ENCODE assay signal across 22 cellular contexts in the genomic region with DNA sequence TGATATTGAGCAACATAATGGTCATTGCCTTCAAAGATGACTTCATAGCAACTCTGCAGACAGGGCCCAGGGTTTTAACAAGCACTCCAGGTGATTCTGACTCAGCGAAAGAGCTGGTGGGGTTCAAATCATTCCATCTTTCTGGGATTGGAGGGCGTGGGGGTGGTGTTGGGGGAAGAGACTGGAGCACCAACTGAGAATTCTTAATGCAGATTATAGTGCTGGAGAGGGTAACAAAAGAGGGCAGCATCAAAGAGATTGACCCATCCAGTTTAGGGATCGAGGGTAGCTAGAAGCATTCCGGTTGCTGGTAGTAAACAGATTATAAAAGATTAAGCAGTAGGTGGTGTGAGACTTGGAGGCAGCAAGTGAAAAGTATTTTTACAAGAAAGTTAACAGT. TPM values are rescaled to one million over a fixed set of nuclear protein-coding genes. Genes with fewer than 3 reads are reported as not detected.
A peak's percentile ranks its signal among the peaks of the same experiment; 100 is the strongest.
DNase-seq lines count a peak whose midpoint lies in the region; ATAC-seq and TF ChIP-seq lines count a peak whose summit lies in the region.
"Had no signal": no experiment of that assay in that cellular context is flagged by ENCODE, and none has a peak within 500 bp of the region (broad histone marks: within the 10 kb centered on the region; RNA-seq: fewer than 3 reads in every experiment).

No MANE protein-coding gene starts in this region.

- peak; percentile 22 for DNase-seq in mammary epithelial cell
- no peak for DNase-seq in breast epithelium (ENCODE audit: low spot score in 2 of 2)
- peak; percentile 71 for DNase-seq in islet precursor cell
- no peak for DNase-seq in transverse colon
- DNase-seq in left ventricle myocardium superior: no peak
- DNase-seq in KBM-7: no peak
- DNase-seq: CD4-positive, alpha-beta memory T cell; DMS153; IMR-90; NCI-H1105 treated with DMSO at 0.1 percent for 48 hours; NCI-H1694; NCI-H2081; NCI-H2171; NCI-H345; NCI-H524; NCI-H774; OCI-M1 had no signal

- dilution Hi-C loops in mammary epithelial cell (cut with HindIII; ENCODE audit: low sequenced_read_pairs): no loop called here

- ATAC-seq in GM19035 (IDR thresholded peaks at IDR 0.05; ENCODE audit: unreplicated experiment) (no peak), left ventricle myocardium superior (no peak)

- WGBS in mammary epithelial cell (ENCODE audit: low coverage, missing lambda C conversion rate): 93% methylated on average over 4 of the region's 4 CpGs
- WGBS in ectodermal cell, 2 experiments: 31 to 33% methylated on average over 4 of the region's 4 CpGs
- 51 to 56% methylated on average over 3 to 4 of the region's 4 CpGs for WGBS in transverse colon (ENCODE audit: low coverage in 1 of 2), 2 donors

- TF ChIP-seq CTCF in mammary epithelial cell (conservative IDR thresholded peaks at IDR 0.05 in 1 of 2, IDR thresholded peaks at IDR 0.05 in 1 of 2; ENCODE audit: extremely low read depth in 1 of 2, insufficient read depth in 1 of 2, low read depth in 1 of 2, low read length in 2 of 2) (no peak), breast epithelium (IDR thresholded peaks at IDR 0.05) (no peak), transverse colon (IDR thresholded peaks at IDR 0.05) (no peak)

- H3K36me3 ChIP-seq in mammary epithelial cell (ENCODE audit: insufficient read depth, low read length) (no peaks in the 10 kb centered on the region), breast epithelium (no peaks in the 10 kb centered on the region), ectodermal cell (ENCODE audit: control insufficient read depth, insufficient read depth, low read length) (no peaks in the 10 kb centered on the region), transverse colon (peaks cover 0 to 4% (median 1%) of the 10 kb centered on the region in 4 donors)
- H3K36me3 ChIP-seq: SJSA1 had no signal

- H4K20me1 ChIP-seq in mammary epithelial cell (ENCODE audit: insufficient read depth, low read length): no peaks in the 10 kb centered on the region

- CTCF ChIA-PET in mammary epithelial cell (lab: Charles Lee; ENCODE audit: low non-redundant PET): no interaction called here

- no peak for TF ChIP-seq EP300 in transverse colon (IDR thresholded peaks at IDR 0.05; ENCODE audit: low read depth)

- H3K9me3 ChIP-seq in mammary epithelial cell (replicated peaks; ENCODE audit: insufficient read depth, low read length): no peaks in the 10 kb centered on the region
- H3K9me3 ChIP-seq in breast epithelium: no peaks in the 10 kb centered on the region
- no peaks in the 10 kb centered on the region for H3K9me3 ChIP-seq in ectodermal cell (ENCODE audit: control insufficient read depth, low read length)
- no peaks in the 10 kb centered on the region for H3K9me3 ChIP-seq in transverse colon
- H3K9me3 ChIP-seq: SJSA1 had no signal

- in situ Hi-C loops in mammary epithelial cell (cut with MboI; ENCODE audit: low sequenced_read_pairs in 2 of 2) (loop anchor here (5.0 kb wide), 1 partner anchor 424 kb away; no protein-coding TSS in a partner anchor), transverse colon (cut with MboI; ENCODE audit: low pct_ligation_motif_present in 1 of 4, low pct_unique_long_range_greater_than_20kb in 1 of 4, low sequenced_read_pairs in 3 of 4) (loop anchor here (5.0 to 25.0 kb wide), 4 partner anchors 411 to 661 kb away; no protein-coding TSS in a partner anchor), KBM-7 (cut with MboI; ENCODE audit: low pct_unique_long_range_greater_than_20kb, low sequenced_read_pairs) (loop anchor here (25.0 kb wide), 1 partner anchor 414 kb away; no protein-coding TSS in a partner anchor)

- peaks cover 4% of the 10 kb centered on the region for H3K4me1 ChIP-seq in mammary epithelial cell (ENCODE audit: insufficient read depth, low read length)
- no peaks in the 10 kb centered on the region for H3K4me1 ChIP-seq in breast epithelium
- H3K4me1 ChIP-seq in ectodermal cell (ENCODE audit: control insufficient read depth, insufficient read depth, low read length): peaks cover 12% of the 10 kb centered on the region
- no peaks in the 10 kb centered on the region for H3K4me1 ChIP-seq in transverse colon
- H3K4me1 ChIP-seq: SJSA1 had no signal

- H3K79me2 ChIP-seq in mammary epithelial cell (ENCODE audit: insufficient read depth, low read length): no peaks in the 10 kb centered on the region

- no peak for TF ChIP-seq POLR2A in breast epithelium (IDR thresholded peaks at IDR 0.05)
- TF ChIP-seq POLR2A in transverse colon (IDR thresholded peaks at IDR 0.05): no peak

- no peak overlapping the region for H3K4me2 ChIP-seq in mammary epithelial cell (ENCODE audit: insufficient read depth, low read depth, low read length)

- no peak overlapping the region for H3K4me3 ChIP-seq in mammary epithelial cell (replicated peaks in 1 of 3; ENCODE audit: insufficient read depth in 1 of 3, low read depth in 2 of 3, low read length in 3 of 3)
- no peak overlapping the region for H3K4me3 ChIP-seq in breast epithelium
- H3K4me3 ChIP-seq in ectodermal cell (ENCODE audit: insufficient read depth, low read depth, low read length): no peak overlapping the region
- no peak overlapping the region for H3K4me3 ChIP-seq in transverse colon
- H3K4me3 ChIP-seq: BLaER1 treated with 17β-estradiol and CSF1 and Interleukin-3, amounts not matched to agents 10 nM and 100 nM; SJSA1 had no signal

- no peak overlapping the region for H3K9ac ChIP-seq in mammary epithelial cell (ENCODE audit: insufficient read depth, low read length)
- H3K9ac ChIP-seq: BLaER1 treated with 17β-estradiol and CSF1 and Interleukin-3, amounts not matched to agents 10 nM and 100 nM had no signal

- BruUV-seq in mammary epithelial cell (replicated peaks; lab: Mats Ljungman, UMichigan): no TSS peak

- H3K27me3 ChIP-seq in mammary epithelial cell (ENCODE audit: insufficient read depth, low read length) (no peaks in the 10 kb centered on the region), breast epithelium (no peaks in the 10 kb centered on the region), ectodermal cell (ENCODE audit: control insufficient read depth, insufficient read depth, low read length, poor library complexity, severe bottlenecking) (no peaks in the 10 kb centered on the region), transverse colon (no peaks in the 10 kb centered on the region)
- H3K27me3 ChIP-seq: BLaER1 treated with 17β-estradiol and CSF1 and Interleukin-3, amounts not matched to agents 10 nM and 100 nM; SJSA1 had no signal

- intact Hi-C loops in mammary epithelial cell (cut with micrococcal nuclease) (no loop called here), breast epithelium (cut with DNase I; ENCODE audit: low total_unique reads) (no loop called here), transverse colon (cut with DNase I; ENCODE audit: low total_unique reads) (loop anchor here (5.0 kb wide), 1 partner anchor 424 kb away; no protein-coding TSS in a partner anchor), left ventricle myocardium superior (cut with micrococcal nuclease) (loop anchor here (5.0 kb wide), 1 partner anchor 424 kb away; no protein-coding TSS in a partner anchor)

- H3K27ac ChIP-seq in mammary epithelial cell (ENCODE audit: insufficient read depth, low read depth, low read length) (no peak overlapping the region), breast epithelium (no peak overlapping the region), ectodermal cell (ENCODE audit: insufficient read depth, low read depth, low read length, poor library complexity, severe bottlenecking) (peak overlapping the region; percentile 44), transverse colon (no peak overlapping the region)
- H3K27ac ChIP-seq: 22Rv1; BLaER1 treated with 17β-estradiol and CSF1 and Interleukin-3, amounts not matched to agents 10 nM and 100 nM; SJSA1 had no signal

- H2AFZ ChIP-seq in mammary epithelial cell (ENCODE audit: low read depth, low read length): no peak overlapping the region

RNA-seq across cellular contexts. Expression of gene PFDN4, which starts 15.9 kb away (rescaled TPM):
- total RNA-seq in mammary epithelial cell (10 to 100 TPM; 28.9 to 45.3 TPM), breast epithelium (10 to 100 TPM; 41.0 to 57.7 (median 52.1) TPM), transverse colon (10 to 100 TPM in 3 of 4 donors, 1 to 10 TPM in 1; 4.6 to 73.5 (median 28.5) TPM), left ventricle myocardium superior (22.2 TPM)
- polyA plus RNA-seq in mammary epithelial cell: 28.4 TPM
- 0.41 TPM for polyA minus RNA-seq in mammary epithelial cell
- 128 TPM for polyA plus RNA-seq in ectodermal cell (2013, experiment 1 of 4)
- polyA plus RNA-seq in ectodermal cell (2013, experiment 2 of 4): 115 TPM
- 176 TPM for polyA plus RNA-seq in ectodermal cell (2013, experiment 3 of 4)
- polyA plus RNA-seq in ectodermal cell (2013, experiment 4 of 4): 169 TPM

RNA-seq across cellular contexts. Expression of gene CYP24A1, which starts 50.0 kb away (rescaled TPM):
- total RNA-seq in mammary epithelial cell (1 to 10 TPM; 1.3 to 6.2 TPM), breast epithelium (1 to 10 TPM in 2 of 3 donors, not detected in 1; 2.0 to 6.4 TPM), transverse colon (not detected), left ventricle myocardium superior (not detected)
- 4.7 TPM for polyA plus RNA-seq in mammary epithelial cell
- 8.2 TPM for polyA minus RNA-seq in mammary epithelial cell
- not detected for polyA plus RNA-seq in ectodermal cell (2013, experiment 1 of 4)
- not detected for polyA plus RNA-seq in ectodermal cell (2013, experiment 2 of 4)
- 0.11 TPM for polyA plus RNA-seq in ectodermal cell (2013, experiment 3 of 4)
- polyA plus RNA-seq in ectodermal cell (2013, experiment 4 of 4): not detected
- total RNA-seq: IMR-90, SJSA1 had no signal
- polyA plus RNA-seq: IMR-90 had no signal

Comparison
In these comparisons a context has a peak if more than half of its experiments do, and no peak if none do; other contexts are left out.
1. DNase-seq: peak in mammary epithelial cell (single experiment) and islet precursor cell (single experiment); none in breast epithelium (0 of 2), transverse colon (single experiment), left ventricle myocardium superior (single experiment) and KBM-7 (single experiment).
2. intact Hi-C loops: an anchor here in transverse colon (5.0 kb wide) and left ventricle myocardium superior (5.0 kb wide); none called in mammary epithelial cell and breast epithelium.